Comparison of ENCODE assay signal across 11 cellular contexts in the genomic region with DNA sequence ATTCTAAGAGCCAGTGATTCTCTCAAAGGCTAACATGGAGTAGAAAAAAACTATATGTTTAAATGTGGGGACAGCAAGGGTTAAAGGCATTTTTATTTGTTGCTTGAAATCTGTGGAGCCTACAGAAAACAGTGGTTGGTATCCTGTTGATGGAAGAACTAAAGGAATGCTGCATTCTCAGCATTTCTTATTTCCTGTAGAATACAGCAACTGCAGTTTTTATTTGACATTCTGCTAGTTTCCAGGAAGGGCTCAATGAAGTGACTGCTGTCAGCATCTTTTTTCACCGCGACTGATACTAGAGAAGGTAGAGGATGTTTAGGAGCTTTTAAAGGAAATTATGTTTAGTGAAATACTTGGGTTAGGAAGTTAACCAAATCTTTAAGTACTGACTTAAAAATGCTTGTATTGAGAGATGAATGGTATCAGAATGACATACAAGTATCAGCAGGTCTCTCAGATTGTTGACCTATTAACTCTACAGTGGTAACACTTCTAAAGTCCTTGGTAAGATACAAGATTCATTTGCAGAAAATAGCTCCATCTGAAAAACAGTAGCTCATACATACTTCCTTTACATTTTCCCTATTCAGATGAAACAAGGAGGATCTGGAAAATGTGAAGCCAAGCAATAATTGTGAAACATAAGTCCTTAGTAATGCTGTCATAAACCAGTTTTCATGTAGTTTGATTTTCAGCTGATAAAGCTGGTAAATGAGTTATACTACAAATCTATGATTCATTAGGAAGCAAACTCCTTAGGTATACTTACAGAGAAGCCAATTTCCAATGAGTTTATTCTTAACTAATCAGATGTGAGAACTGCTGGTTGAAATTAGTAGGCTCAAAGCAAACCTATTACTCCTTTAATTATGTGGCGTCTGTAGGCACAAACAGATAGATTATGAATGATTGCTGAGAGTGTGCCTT. TPM values are rescaled to one million over a fixed set of nuclear protein-coding genes. Genes with fewer than 3 reads are reported as not detected.
DNase-seq lines count a peak whose midpoint lies in the region; ATAC-seq and TF ChIP-seq lines count a peak whose summit lies in the region.
"Had no signal": no experiment of that assay in that cellular context is flagged by ENCODE, and none has a peak within 500 bp of the region (broad histone marks: within the 10 kb centered on the region; RNA-seq: fewer than 3 reads in every experiment).

No MANE protein-coding gene starts in this region.

- peaks cover 89% of the 10 kb centered on the region for H3K4me1 ChIP-seq in left ventricle myocardium inferior

- H3K27ac ChIP-seq in left ventricle myocardium inferior (replicated peaks), result peak overlapping the region; percentile 45
- H3K27ac ChIP-seq: 22Rv1 had no signal

- no peak for TF ChIP-seq CTCF in left ventricle myocardium inferior (IDR thresholded peaks at IDR 0.05; ENCODE audit: borderline replicate concordance)

- H3K36me3 ChIP-seq in left ventricle myocardium inferior, result no peaks in the 10 kb centered on the region

- DNase-seq in activated CD4-positive, CD25-positive, alpha-beta regulatory T cell treated with anti-CD3 and anti-CD28 coated beads, Interleukin-2, amount 50 U/mL, for 72 hours, result no peak
- DNase-seq in T-helper 17 cell, result no peak
- no peak for DNase-seq in left ventricle myocardium inferior
- DNase-seq in stimulated activated naive B cell treated with anti-CD40 and anti-IgM and Interleukin-4, amounts not matched to agents 10 μg/mL and 1 μg/mL and 100 μg/mL, for 72 hours, result no peak
- no peak for DNase-seq in NK-92 treated with Interleukin-12 subunit alpha and Interleukin-12 subunit beta, amount 100 ng/mL, for 24 hours (lab: John Stamatoyannopoulos, UW)
- DNase-seq in activated CD8-positive, alpha-beta memory T cell treated with anti-CD3 and anti-CD28 coated beads, Interleukin-2, amount 50 U/mL, for 4 hours, result no peak
- DNase-seq: hippocampal formation, MG63 had no signal

- peak overlapping the region; percentile 54 for H3K27ac Mint-ChIP-seq in T-helper 17 cell
- H3K27ac Mint-ChIP-seq in stimulated activated memory B cell treated with anti-CD40 and anti-IgM and Interleukin-4, amounts not matched to agents 10 μg/mL and 1 μg/mL and 100 μg/mL, for 72 hours, result peak overlapping the region; percentile 12
- no peak overlapping the region for H3K27ac Mint-ChIP-seq in stimulated activated naive B cell treated with anti-CD40 and anti-IgM and Interleukin-4, amounts not matched to agents 10 μg/mL and 1 μg/mL and 100 μg/mL, for 72 hours

- H3K4me3 Mint-ChIP-seq in T-helper 17 cell, result peak overlapping the region; percentile 57
- no peak overlapping the region for H3K4me3 Mint-ChIP-seq in stimulated activated memory B cell treated with anti-CD40 and anti-IgM and Interleukin-4, amounts not matched to agents 10 μg/mL and 1 μg/mL and 100 μg/mL, for 72 hours
- no peak overlapping the region for H3K4me3 Mint-ChIP-seq in stimulated activated naive B cell treated with anti-CD40 and anti-IgM and Interleukin-4, amounts not matched to agents 10 μg/mL and 1 μg/mL and 100 μg/mL, for 72 hours

- ATAC-seq in activated CD4-positive, CD25-positive, alpha-beta regulatory T cell treated with anti-CD3 and anti-CD28 coated beads, Interleukin-2, amount 50 U/mL, for 24 hours, result peak; percentile 51 to 70
- ATAC-seq in T-helper 17 cell, result peak; percentile 32
- no peak for ATAC-seq in stimulated activated memory B cell treated with anti-CD40 and anti-IgM and Interleukin-4, amounts not matched to agents 10 μg/mL and 1 μg/mL and 100 μg/mL, for 72 hours
- no peak for ATAC-seq in stimulated activated naive B cell treated with anti-CD40 and anti-IgM and Interleukin-4, amounts not matched to agents 10 μg/mL and 1 μg/mL and 100 μg/mL, for 72 hours (replicated peaks)

- no peaks in the 10 kb centered on the region for H3K27me3 ChIP-seq in left ventricle myocardium inferior (ENCODE audit: low read depth)
- H3K27me3 ChIP-seq: MG63 had no signal

- no peaks in the 10 kb centered on the region for H3K36me3 Mint-ChIP-seq in T-helper 17 cell (ENCODE audit: low read depth)
- peaks cover 7% of the 10 kb centered on the region for H3K36me3 Mint-ChIP-seq in stimulated activated memory B cell treated with anti-CD40 and anti-IgM and Interleukin-4, amounts not matched to agents 10 μg/mL and 1 μg/mL and 100 μg/mL, for 72 hours
- H3K36me3 Mint-ChIP-seq in stimulated activated naive B cell treated with anti-CD40 and anti-IgM and Interleukin-4, amounts not matched to agents 10 μg/mL and 1 μg/mL and 100 μg/mL, for 72 hours, result peaks cover 11 to 13% of the 10 kb centered on the region in 2 donors

- H3K27me3 Mint-ChIP-seq in T-helper 17 cell, result no peaks in the 10 kb centered on the region
- no peaks in the 10 kb centered on the region for H3K27me3 Mint-ChIP-seq in stimulated activated memory B cell treated with anti-CD40 and anti-IgM and Interleukin-4, amounts not matched to agents 10 μg/mL and 1 μg/mL and 100 μg/mL, for 72 hours
- no peaks in the 10 kb centered on the region for H3K27me3 Mint-ChIP-seq in stimulated activated naive B cell treated with anti-CD40 and anti-IgM and Interleukin-4, amounts not matched to agents 10 μg/mL and 1 μg/mL and 100 μg/mL, for 72 hours

- intact Hi-C loops in left ventricle myocardium inferior (cut with micrococcal nuclease), result no loop called here

- H3K4me1 Mint-ChIP-seq in T-helper 17 cell, result peaks cover 29% of the 10 kb centered on the region
- peaks cover 51% of the 10 kb centered on the region for H3K4me1 Mint-ChIP-seq in stimulated activated memory B cell treated with anti-CD40 and anti-IgM and Interleukin-4, amounts not matched to agents 10 μg/mL and 1 μg/mL and 100 μg/mL, for 72 hours
- peaks cover 15 to 53% of the 10 kb centered on the region in 2 donors for H3K4me1 Mint-ChIP-seq in stimulated activated naive B cell treated with anti-CD40 and anti-IgM and Interleukin-4, amounts not matched to agents 10 μg/mL and 1 μg/mL and 100 μg/mL, for 72 hours

- no peaks in the 10 kb centered on the region for H3K9me3 ChIP-seq in T-helper 17 cell (ENCODE audit: control insufficient read depth, low read length, poor library complexity, severe bottlenecking)
- H3K9me3 ChIP-seq in left ventricle myocardium inferior (replicated peaks), result no peaks in the 10 kb centered on the region
- H3K9me3 ChIP-seq: MG63 had no signal

- peak overlapping the region; percentile 10 for H3K4me3 ChIP-seq in left ventricle myocardium inferior
- H3K4me3 ChIP-seq: MG63 had no signal

- no peaks in the 10 kb centered on the region for H3K9me3 Mint-ChIP-seq in stimulated activated memory B cell treated with anti-CD40 and anti-IgM and Interleukin-4, amounts not matched to agents 10 μg/mL and 1 μg/mL and 100 μg/mL, for 72 hours
- H3K9me3 Mint-ChIP-seq in stimulated activated naive B cell treated with anti-CD40 and anti-IgM and Interleukin-4, amounts not matched to agents 10 μg/mL and 1 μg/mL and 100 μg/mL, for 72 hours, result no peaks in the 10 kb centered on the region

RNA-seq across cellular contexts. Expression of a gene that starts 15.2 kb away (rescaled TPM):
- 10 to 100 TPM; 87.7 to 89.3 TPM for total RNA-seq in T-helper 17 cell
- 162 TPM for total RNA-seq in left ventricle myocardium inferior

Comparison
In these comparisons a context has a peak if more than half of its experiments do, and no peak if none do; other contexts are left out.
1. ATAC-seq: peak in activated CD4-positive, CD25-positive, alpha-beta regulatory T cell treated with anti-CD3 and anti-CD28 coated beads, Interleukin-2, amount 50 U/mL, for 24 hours (2 of 2) and T-helper 17 cell (single experiment); none in stimulated activated memory B cell treated with anti-CD40 and anti-IgM and Interleukin-4, amounts not matched to agents 10 μg/mL and 1 μg/mL and 100 μg/mL, for 72 hours (single experiment) and stimulated activated naive B cell treated with anti-CD40 and anti-IgM and Interleukin-4, amounts not matched to agents 10 μg/mL and 1 μg/mL and 100 μg/mL, for 72 hours (0 of 2).